Comparison of ENCODE assay signal across 8 cellular contexts in genomic region chr5:134113908-134114875, GRCh38. TPM values are rescaled to one million over a fixed set of nuclear protein-coding genes. Genes with fewer than 3 reads are reported as not detected.
A peak's percentile ranks its signal among the peaks of the same experiment; 100 is the strongest.
DNase-seq lines count a peak whose midpoint lies in the region; TF ChIP-seq lines count a peak whose summit lies in the region.

Gene TCF7 (plus strand): TSS chr5:134114681. CDS start chr5:134114907, 226 bp downstream.

- in situ Hi-C loops in GM13977 (cut with MboI; ENCODE audit: low pct_unique_long_range_greater_than_20kb, low sequenced_read_pairs, unreplicated experiment), result no loop called here
- in situ Hi-C loops in astrocyte of the spinal cord (cut with HindIII; ENCODE audit: low sequenced_read_pairs), result no loop called here

- peak within 1 kb of the TSS; percentile 78 for H3K4me3 Mint-ChIP-seq in HFFc6
- peak within 1 kb of the TSS; percentile 84 for H3K4me3 Mint-ChIP-seq in T-helper 2 cell treated with Interferon-gamma antibody and Interleukin-4, amounts not matched to agents 5 μg/mL and 100 μg/mL, for 36 hours

- H3K36me3 Mint-ChIP-seq in HFFc6 (ENCODE audit: low read depth), result no peaks in the 10 kb centered on the region
- H3K36me3 Mint-ChIP-seq in T-helper 2 cell treated with Interferon-gamma antibody and Interleukin-4, amounts not matched to agents 5 μg/mL and 100 μg/mL, for 36 hours (ENCODE audit: low read depth), result peaks cover 8% of the 10 kb centered on the region

- H3K4me3 ChIP-seq in NB4 (ENCODE audit: low read depth, low read length) (peak within 1 kb of the TSS; percentile 53), astrocyte of the spinal cord (ENCODE audit: low read depth, low read length) (peak within 1 kb of the TSS; percentile 50)

- no peak within 1 kb of the TSS for H3K27ac Mint-ChIP-seq in HFFc6
- H3K27ac Mint-ChIP-seq in T-helper 2 cell treated with Interferon-gamma antibody and Interleukin-4, amounts not matched to agents 5 μg/mL and 100 μg/mL, for 36 hours, result peak within 1 kb of the TSS; percentile 73

- H3K9me3 Mint-ChIP-seq in HFFc6, result no peaks in the 10 kb centered on the region
- no peaks in the 10 kb centered on the region for H3K9me3 Mint-ChIP-seq in T-helper 2 cell treated with Interferon-gamma antibody and Interleukin-4, amounts not matched to agents 5 μg/mL and 100 μg/mL, for 36 hours

- no peak for TF ChIP-seq POLR2A in NB4 (IDR thresholded peaks at IDR 0.05; ENCODE audit: extremely low read depth, insufficient read length)

- H3K4me1 Mint-ChIP-seq in HFFc6 (ENCODE audit: low read depth), result peaks cover 8% of the 10 kb centered on the region
- peaks cover 37% of the 10 kb centered on the region for H3K4me1 Mint-ChIP-seq in T-helper 2 cell treated with Interferon-gamma antibody and Interleukin-4, amounts not matched to agents 5 μg/mL and 100 μg/mL, for 36 hours (ENCODE audit: low read depth)

- TF ChIP-seq CTCF in GM13977 (IDR thresholded peaks at IDR 0.05; ENCODE audit: extremely low read depth, insufficient read depth, missing control alignments) (no peak), HFFc6 (IDR thresholded peaks at IDR 0.05) (no peak), NB4 (IDR thresholded peaks at IDR 0.05; ENCODE audit: low read depth, low read length) (no peak), astrocyte of the spinal cord (IDR thresholded peaks at IDR 0.05; ENCODE audit: low read depth, low read length) (no peak)

- peak; percentile 97 for DNase-seq in GM13977 (ENCODE audit: low spot score)
- peak; percentile 40 for DNase-seq in HFFc6
- DNase-seq in NB4 (ENCODE audit: low read depth), result peak; percentile 73
- peak; percentile 52 for DNase-seq in T-helper 2 cell treated with Interferon-gamma antibody and Interleukin-4, amounts not matched to agents 5 μg/mL and 100 μg/mL, for 36 hours (ENCODE audit: low spot score)
- DNase-seq in astrocyte of the spinal cord (ENCODE audit: low read depth, low spot score), result peak; percentile 74
- DNase-seq in hypothalamus (lab: John Stamatoyannopoulos, UW), result peak in 34 of 51 donors; percentile 8 to 72 (median 38)
- peak; percentile 87 for DNase-seq in retina
- DNase-seq in cortex of kidney (lab: John Stamatoyannopoulos, UW), result no peak

- peaks cover 19% of the 10 kb centered on the region for H3K27me3 Mint-ChIP-seq in HFFc6 (ENCODE audit: insufficient read depth)
- H3K27me3 Mint-ChIP-seq in T-helper 2 cell treated with Interferon-gamma antibody and Interleukin-4, amounts not matched to agents 5 μg/mL and 100 μg/mL, for 36 hours (ENCODE audit: low read depth), result peaks cover 68% of the 10 kb centered on the region

RNA-seq across cellular contexts. Expression of gene TCF7, which starts in this region (rescaled TPM):
- 1 to 10 TPM in 5 of 6 experiments, under 1 TPM in 1; 0.99 to 3.9 (median 3.2) TPM for total RNA-seq in HFFc6 (2021; fragmentation: NEBNext Ultra II Directional; extraction: Animal tissue kit (Norgen Biotek cat#: 25700))
